ENCODE assay signal across 8 cellular contexts in genomic region chr2:60992985-60993392, GRCh38. TPM values are rescaled to one million over a fixed set of nuclear protein-coding genes. Genes with fewer than 3 reads are reported as not detected.
DNase-seq lines count a peak whose midpoint lies in the region; ATAC-seq and TF ChIP-seq lines count a peak whose summit lies in the region.

No MANE protein-coding gene starts in this region.

- H3K27ac ChIP-seq in esophagus squamous epithelium = peak overlapping the region in 1 of 4 donors; percentile 63

- H3K9me3 ChIP-seq in esophagus squamous epithelium = peaks cover 0 to 6% (median 0%) of the 10 kb centered on the region in 3 donors

- TF ChIP-seq CTCF in esophagus squamous epithelium (IDR thresholded peaks at IDR 0.05) (no peak), type B pancreatic cell (conservative IDR thresholded peaks at IDR 0.05) (no peak)

- peak; percentile 94 for ATAC-seq in GM19324 (IDR thresholded peaks at IDR 0.05; ENCODE audit: low FRiP score, unreplicated experiment)
- ATAC-seq in HG03159 (IDR thresholded peaks at IDR 0.05; ENCODE audit: unreplicated experiment) = peak; percentile 99

- DNase-seq in Ammon's horn (ENCODE audit: low spot score) = peak; percentile 53
- peak; percentile 23 for DNase-seq in activated naive CD4-positive, alpha-beta T cell treated with anti-CD3 and anti-CD28 coated beads, Interleukin-2, amount 10 ng/mL, durations not matched to agents 7 days and 5 days
- no peak for DNase-seq in stimulated activated CD4-positive, alpha-beta T cell treated with anti-CD3 and anti-CD28 coated beads, Interleukin-2, amount 100 ng/mL, for 48 hours
- DNase-seq in esophagus squamous epithelium (lab: John Stamatoyannopoulos, UW) = no peak
- no peak for DNase-seq in NCI-H128 (lab: John Stamatoyannopoulos, UW; ENCODE audit: unreplicated experiment)
- no peak for DNase-seq in type B pancreatic cell (ENCODE audit: extremely low spot score, unreplicated experiment)

- WGBS in esophagus squamous epithelium, 2 donors = 72 to 86% methylated on average over 6 to 7 of the region's 7 CpGs

- TF ChIP-seq POLR2A in esophagus squamous epithelium (IDR thresholded peaks at IDR 0.05) = peak in 1 of 4 donors; percentile 39

- CTCF ChIA-PET in activated naive CD4-positive, alpha-beta T cell treated with anti-CD3 and anti-CD28 coated beads, Interleukin-2, amount 10 ng/mL, durations not matched to agents 7 days and 5 days (lab: Charles Lee) = interaction anchor here (0.8 to 2.9 kb wide), 6 partner anchors 18 to 285 kb away, joined by 3 to 11 read pairs (median 5); no protein-coding TSS in a partner anchor

- intact Hi-C loops in esophagus squamous epithelium (cut with DNase I) = loop anchor here (10.0 kb wide), 1 partner anchor 108 kb away; the partner anchor contains the start of gene REL

- peaks cover 11% of the 10 kb centered on the region for H3K9me3 Mint-ChIP-seq in activated naive CD4-positive, alpha-beta T cell treated with anti-CD3 and anti-CD28 coated beads, Interleukin-2, amount 10 ng/mL, durations not matched to agents 7 days and 5 days
- no peaks in the 10 kb centered on the region for H3K9me3 Mint-ChIP-seq in type B pancreatic cell

- no peak overlapping the region for H3K4me3 Mint-ChIP-seq in activated naive CD4-positive, alpha-beta T cell treated with anti-CD3 and anti-CD28 coated beads, Interleukin-2, amount 10 ng/mL, durations not matched to agents 7 days and 5 days
- no peak overlapping the region for H3K4me3 Mint-ChIP-seq in type B pancreatic cell

- peak overlapping the region; percentile 13 for H3K27ac Mint-ChIP-seq in activated naive CD4-positive, alpha-beta T cell treated with anti-CD3 and anti-CD28 coated beads, Interleukin-2, amount 10 ng/mL, durations not matched to agents 7 days and 5 days
- no peak overlapping the region for H3K27ac Mint-ChIP-seq in type B pancreatic cell

- no peaks in the 10 kb centered on the region for H3K36me3 ChIP-seq in esophagus squamous epithelium

- no peaks in the 10 kb centered on the region for H3K4me1 ChIP-seq in esophagus squamous epithelium

- H3K36me3 Mint-ChIP-seq in activated naive CD4-positive, alpha-beta T cell treated with anti-CD3 and anti-CD28 coated beads, Interleukin-2, amount 10 ng/mL, durations not matched to agents 7 days and 5 days = peaks cover 14% of the 10 kb centered on the region
- peaks cover 8% of the 10 kb centered on the region for H3K36me3 Mint-ChIP-seq in type B pancreatic cell

- peaks cover 16% of the 10 kb centered on the region for H3K4me1 Mint-ChIP-seq in activated naive CD4-positive, alpha-beta T cell treated with anti-CD3 and anti-CD28 coated beads, Interleukin-2, amount 10 ng/mL, durations not matched to agents 7 days and 5 days
- H3K4me1 Mint-ChIP-seq in type B pancreatic cell (ENCODE audit: unreplicated experiment) = no peaks in the 10 kb centered on the region

- peak overlapping the region in 1 of 4 donors; percentile 12 for H3K4me3 ChIP-seq in esophagus squamous epithelium

- no peaks in the 10 kb centered on the region for H3K27me3 ChIP-seq in esophagus squamous epithelium

- no peaks in the 10 kb centered on the region for H3K27me3 Mint-ChIP-seq in activated naive CD4-positive, alpha-beta T cell treated with anti-CD3 and anti-CD28 coated beads, Interleukin-2, amount 10 ng/mL, durations not matched to agents 7 days and 5 days
- no peaks in the 10 kb centered on the region for H3K27me3 Mint-ChIP-seq in type B pancreatic cell

RNA-seq across cellular contexts. Expression of gene PEX13, which starts 24.5 kb away (rescaled TPM):
- total RNA-seq in esophagus squamous epithelium (10 to 100 TPM; 19.6 to 39.3 (median 28.5) TPM), type B pancreatic cell (ENCODE audit: low replicate concordance) (28.9 and 31.6 TPM in 2 replicates)

RNA-seq across cellular contexts. Expression of gene PUS10, which starts 25.1 kb away (rescaled TPM):
- total RNA-seq in esophagus squamous epithelium (1 to 10 TPM; 3.7 to 9.1 (median 5.4) TPM), type B pancreatic cell (ENCODE audit: low replicate concordance) (6.3 and 6.8 TPM in 2 replicates)

Comparison
In these comparisons a context has a peak if more than half of its experiments do, and no peak if none do; other contexts are left out.
1. DNase-seq: peak in Ammon's horn (single experiment) and activated naive CD4-positive, alpha-beta T cell treated with anti-CD3 and anti-CD28 coated beads, Interleukin-2, amount 10 ng/mL, durations not matched to agents 7 days and 5 days (single experiment); none in stimulated activated CD4-positive, alpha-beta T cell treated with anti-CD3 and anti-CD28 coated beads, Interleukin-2, amount 100 ng/mL, for 48 hours (0 of 2), esophagus squamous epithelium (single experiment), NCI-H128 (single experiment) and type B pancreatic cell (single experiment).